ENCODE assay signal across 9 cellular contexts in the genomic region with DNA sequence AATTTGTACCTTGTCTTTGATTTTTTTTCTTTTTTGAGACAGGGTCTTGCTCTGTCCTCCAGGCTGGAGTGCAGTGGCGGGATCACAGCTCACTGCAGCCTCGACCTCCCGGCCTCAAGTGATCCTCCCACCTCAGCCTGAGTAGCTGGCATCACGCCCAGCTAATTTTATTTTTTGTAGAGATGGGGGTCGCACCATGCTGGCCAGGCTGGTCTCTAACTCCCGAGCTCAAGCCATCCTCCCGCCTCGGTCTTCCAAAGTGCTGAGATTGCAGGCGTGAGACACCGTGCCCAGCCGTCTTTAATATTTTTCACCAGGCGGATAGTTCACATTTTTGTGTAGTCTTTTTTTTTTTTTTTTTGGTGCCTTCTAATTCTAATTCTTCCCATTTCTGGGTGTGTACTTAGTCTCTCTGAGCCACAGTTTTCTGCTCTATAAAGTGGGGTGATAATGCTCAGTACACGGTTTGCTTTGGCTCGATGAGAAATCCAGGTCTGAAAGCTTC. TPM values are rescaled to one million over a fixed set of nuclear protein-coding genes. Genes with fewer than 3 reads are reported as not detected.
DNase-seq lines count a peak whose midpoint lies in the region; ATAC-seq and TF ChIP-seq lines count a peak whose summit lies in the region.
"Had no signal": no experiment of that assay in that cellular context is flagged by ENCODE, and none has a peak within 500 bp of the region (broad histone marks: within the 10 kb centered on the region; RNA-seq: fewer than 3 reads in every experiment).

No MANE protein-coding gene starts in this region.

- H3K9ac ChIP-seq in PC-3 (ENCODE audit: low read length) (peak overlapping the region; percentile 92; the same call in 1 of the 2 replicates), trophoblast cell (ENCODE audit: low read length) (no peak overlapping the region)

- intact Hi-C loops in Calu3 (cut with micrococcal nuclease; ENCODE audit: unreplicated experiment) (no loop called here), PC-3 (cut with micrococcal nuclease) (loop anchor here (1.0 kb wide), 2 partner anchors 55 to 132 kb away; a partner anchor contains a TSS)

- no peak overlapping the region for H2BK120ac ChIP-seq in trophoblast cell (ENCODE audit: insufficient read depth, low read length, poor library complexity)

- no peak overlapping the region for H3K27ac ChIP-seq in PC-3 (ENCODE audit: low read length)
- peak overlapping the region; percentile 54 for H3K27ac ChIP-seq in epithelial cell of prostate
- H3K27ac ChIP-seq in trophoblast cell (ENCODE audit: low read depth, low read length): no peak overlapping the region

- no peak overlapping the region for H3K4ac ChIP-seq in trophoblast cell (ENCODE audit: low read depth, low read length)

- no peaks in the 10 kb centered on the region for H3F3A ChIP-seq in PC-3 (ENCODE audit: low read length, unreplicated experiment)

- H2AFZ ChIP-seq in PC-3 (ENCODE audit: low read length) (peak overlapping the region; percentile 82), trophoblast cell (ENCODE audit: insufficient read depth, low read length, poor library complexity) (no peak overlapping the region)

- H2BK12ac ChIP-seq in trophoblast cell (ENCODE audit: low read length): no peak overlapping the region

- CTCF ChIA-PET in Calu3 (lab: Charles Lee) (interaction anchor here (0.9 to 1.4 kb wide), 2 partner anchors 42 to 80 kb away, joined by 3 to 4 read pairs; no protein-coding TSS in a partner anchor), PC-3 (lab: Charles Lee) (interaction anchor here (0.6 kb wide), 1 partner anchor 24 kb away, joined by 3 read pairs; no protein-coding TSS in a partner anchor)

- H3K18ac ChIP-seq in trophoblast cell (ENCODE audit: low read length): no peak overlapping the region

- BruUV-seq in Calu3 (replicated peaks; lab: Mats Ljungman, UMichigan): no TSS peak
- TSS peak; percentile 36 for BruUV-seq in PC-3 (replicated peaks; lab: Mats Ljungman, UMichigan)

- H3K27me3 Mint-ChIP-seq in Calu3 (ENCODE audit: unreplicated experiment): no peaks in the 10 kb centered on the region

- no peaks in the 10 kb centered on the region for H3K9me2 ChIP-seq in PC-3 (replicated peaks; ENCODE audit: low read length)

- H4K8ac ChIP-seq in trophoblast cell (ENCODE audit: low read depth, low read length): peak overlapping the region; percentile 51

- H3K4me2 ChIP-seq in PC-3 (ENCODE audit: low read length) (peak overlapping the region; percentile 96), trophoblast cell (ENCODE audit: low read length) (peak overlapping the region; percentile 74)

- no peak for DNase-seq in Calu3
- DNase-seq in PC-3: no peak
- no peak for DNase-seq in epithelial cell of prostate (ENCODE audit: low read depth, low spot score)
- no peak for DNase-seq in trophoblast cell
- no peak for DNase-seq in NCI-H1105 (lab: John Stamatoyannopoulos, UW)
- no peak for DNase-seq in NCI-H446 (lab: John Stamatoyannopoulos, UW)
- DNase-seq in GM10266 (ENCODE audit: extremely low spot score): no peak
- DNase-seq in C1 segment of cervical spinal cord (lab: John Stamatoyannopoulos, UW): no peak

- no peak overlapping the region for H2AK5ac ChIP-seq in trophoblast cell (ENCODE audit: low read length)

- peaks cover 8% of the 10 kb centered on the region for H3K4me1 Mint-ChIP-seq in Calu3 (ENCODE audit: low read depth, unreplicated experiment)

- peaks cover 17% of the 10 kb centered on the region for H3K4me1 ChIP-seq in PC-3 (ENCODE audit: insufficient read depth, low read length)
- peaks cover 8% of the 10 kb centered on the region in 2 experiments for H3K4me1 ChIP-seq in trophoblast cell (ENCODE audit: control insufficient read depth in 1 of 2, insufficient read depth in 2 of 2, low read length in 2 of 2)

- H3K27ac Mint-ChIP-seq in Calu3 (ENCODE audit: unreplicated experiment): peak overlapping the region; percentile 91

- H3K79me2 ChIP-seq in PC-3 (ENCODE audit: low read length): peaks cover 37% of the 10 kb centered on the region
- H3K79me2 ChIP-seq in trophoblast cell (ENCODE audit: control insufficient read depth, insufficient read depth, low read length, poor library complexity): peaks cover 9% of the 10 kb centered on the region

- H3K27me3 ChIP-seq in PC-3 (ENCODE audit: low read length) (no peaks in the 10 kb centered on the region), trophoblast cell (ENCODE audit: insufficient read depth, low read length) (no peaks in the 10 kb centered on the region)

- H3K79me1 ChIP-seq in trophoblast cell (ENCODE audit: low read length): peaks cover 10% of the 10 kb centered on the region

- H4K20me1 ChIP-seq in PC-3 (ENCODE audit: low read length): peaks cover 12% of the 10 kb centered on the region; the same call in 1 of the 2 replicates

- WGBS in trophoblast cell (ENCODE audit: extremely low coverage, insufficient coverage, insufficient read length): no CpG with 5 or more reads among the region's 14 CpGs

- H3K23ac ChIP-seq in trophoblast cell (ENCODE audit: low read length): no peak overlapping the region

- POLR2A ChIA-PET in PC-3 (lab: Charles Lee; ENCODE audit: unreplicated experiment): interaction anchor here (0.6 to 1.0 kb wide), 2 partner anchors 29 to 56 kb away, joined by 3 to 8 read pairs; no protein-coding TSS in a partner anchor

- H4K91ac ChIP-seq in trophoblast cell (ENCODE audit: low read depth, low read length): no peak overlapping the region

- peaks cover 19% of the 10 kb centered on the region; the same call in 1 of the 2 replicates for H3K36me3 ChIP-seq in PC-3 (ENCODE audit: low read depth, low read length)
- peaks cover 2% of the 10 kb centered on the region in 2 experiments for H3K36me3 ChIP-seq in trophoblast cell (ENCODE audit: control insufficient read depth in 1 of 2, insufficient read depth in 2 of 2, low read length in 2 of 2)

- peaks cover 75% of the 10 kb centered on the region for H3K36me3 Mint-ChIP-seq in Calu3 (ENCODE audit: insufficient read depth, unreplicated experiment)

- H4K12ac ChIP-seq in trophoblast cell (ENCODE audit: low read depth, low read length): no peak overlapping the region

- no peak for ATAC-seq in PC-3

- TF ChIP-seq CTCF in Calu3 (IDR thresholded peaks at IDR 0.05; ENCODE audit: unreplicated experiment) (no peak), PC-3 (conservative IDR thresholded peaks at IDR 0.05; ENCODE audit: low read depth, low read length) (no peak), GM10266 (IDR thresholded peaks at IDR 0.05; ENCODE audit: control insufficient read depth, insufficient read depth, low read depth, missing control alignments) (no peak)

- peak overlapping the region; percentile 86 for H3K4me3 Mint-ChIP-seq in Calu3 (ENCODE audit: low read depth, unreplicated experiment)

- no peak overlapping the region for H2BK5ac ChIP-seq in trophoblast cell (ENCODE audit: low read depth, low read length, poor library complexity)

- H3K14ac ChIP-seq in trophoblast cell (ENCODE audit: low read length): no peak overlapping the region

- H3K4me3 ChIP-seq in PC-3 (ENCODE audit: low read length) (peak overlapping the region; percentile 97), trophoblast cell (ENCODE audit: low read depth, low read length) (peak overlapping the region; percentile 62)

- no peaks in the 10 kb centered on the region for H3K9me3 Mint-ChIP-seq in Calu3 (ENCODE audit: low read depth, unreplicated experiment)

- H3K9me3 ChIP-seq in PC-3 (ENCODE audit: low read length): peaks cover 19% of the 10 kb centered on the region
- peaks cover 5% of the 10 kb centered on the region for H3K9me3 ChIP-seq in trophoblast cell (ENCODE audit: insufficient read depth, low read depth, low read length)

RNA-seq across cellular contexts. Expression of a gene that starts 0.5 kb away (rescaled TPM):
- total RNA-seq in Calu3 (2022) (34.2 and 34.3 TPM in 2 replicates), PC-3 (2014; rRNA removed) (14.1 and 25.6 TPM in 2 replicates)
- 12.9 and 13.5 TPM in 2 replicates for polyA plus RNA-seq in trophoblast cell (2013)

RNA-seq across cellular contexts. Expression of a gene that starts 45.0 kb away (rescaled TPM):
- 0.85 and 2.1 TPM in 2 replicates for total RNA-seq in Calu3 (2022)
- total RNA-seq in PC-3 (2014; rRNA removed): not detected in 2 replicates
- polyA plus RNA-seq in trophoblast cell (2013): 0.04 and 0.08 TPM in 2 replicates
- total RNA-seq: SK-MEL-5 had no signal
